ENCODE assay signal across 27 cellular contexts in the genomic region with DNA sequence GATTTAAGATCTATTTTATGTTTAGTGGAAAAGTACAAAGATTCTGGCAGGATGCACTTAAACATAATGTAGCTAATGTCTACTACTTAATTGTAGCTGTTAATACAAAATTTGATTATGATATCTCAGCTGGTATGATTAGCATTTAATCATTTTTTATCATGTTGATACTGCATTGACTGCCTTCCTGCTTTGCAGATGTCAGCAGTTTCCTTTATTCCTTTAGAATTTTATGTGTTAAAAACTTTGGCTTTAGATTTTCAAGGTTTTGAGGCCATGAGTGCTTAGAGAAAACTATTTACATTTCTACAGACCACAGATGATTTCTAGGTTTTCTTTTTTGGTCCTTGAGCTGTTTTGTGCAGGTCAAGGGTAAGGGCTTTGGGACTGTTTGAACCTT.
"Had no signal": no experiment of that assay in that cellular context is flagged by ENCODE, and none has a peak within 500 bp of the region (broad histone marks: within the 10 kb centered on the region; RNA-seq: fewer than 3 reads in every experiment).

No MANE protein-coding gene starts in this region.

- H3K27ac ChIP-seq: stomach, suprapubic skin, testis, thoracic aorta, thyroid gland, tibial artery, tibial nerve, transverse colon, upper lobe of left lung, upper lobe of right lung, uterus, vagina had no signal

- H3K27me3 ChIP-seq: stomach, suprapubic skin, testis, thyroid gland, tibial artery, tibial nerve, transverse colon, upper lobe of left lung, upper lobe of right lung, uterus, vagina had no signal

- DNase-seq: stimulated activated CD4-positive, alpha-beta T cell treated with anti-CD3 and anti-CD28 coated beads, Interleukin-2, amount 100 ng/mL, for 48 hours; stimulated activated CD4-positive, alpha-beta T cell treated with anti-CD3 and anti-CD28 coated beads, Interleukin-4, amount 100 ng/mL, for 1 hour; stimulated activated CD4-positive, alpha-beta T cell treated with anti-CD3 and anti-CD28 coated beads, Interleukin-4, amount 100 ng/mL, for 24 hours; stimulated activated CD4-positive, alpha-beta T cell treated with anti-CD3 and anti-CD28 coated beads, Interleukin-4, amount 100 ng/mL, for 4 hours; stimulated activated CD8-positive, alpha-beta memory T cell treated with anti-CD3 and anti-CD28 coated beads, Interleukin-4, amount 100 ng/mL, for 48 hours; stimulated activated naive B cell treated with anti-CD40 and anti-IgM and Interleukin-4, amounts not matched to agents 10 μg/mL and 1 μg/mL and 100 μg/mL, for 72 hours; stimulated activated naive CD4-positive, alpha-beta T cell; stimulated activated naive CD4-positive, alpha-beta T cell treated with Interleukin-2 at 50 U/mL for 16 hours; stimulated activated naive CD8-positive, alpha-beta T cell treated with anti-CD3 and anti-CD28 coated beads, Interleukin-15, amount 100 ng/mL, for 72 hours; stimulated activated naive CD8-positive, alpha-beta T cell treated with anti-CD3 and anti-CD28 coated beads, Interleukin-15, Interleukin-2, amounts not matched to agents 100 U/mL and 50 U/mL, for 24 hours; stomach; substantia nigra; testis; thyroid gland; tibial artery; transverse colon; trophoblast cell; upper lobe of left lung; upper lobe of right lung; uterus had no signal

- FAIRE-seq: urothelium cell line had no signal

- H3K4me3 ChIP-seq: stomach, suprapubic skin, testis, thoracic aorta, thyroid gland, tibial artery, tibial nerve, transverse colon, upper lobe of left lung, upper lobe of right lung, uterus, vagina had no signal

- H3K4me1 ChIP-seq: stomach, suprapubic skin, testis, thyroid gland, tibial artery, tibial nerve, transverse colon, upper lobe of left lung, upper lobe of right lung, uterus, vagina had no signal

- H3K36me3 ChIP-seq: stomach, suprapubic skin, thoracic aorta, thyroid gland, tibial artery, tibial nerve, transverse colon, upper lobe of left lung, upper lobe of right lung, uterus, vagina had no signal

- ATAC-seq: stimulated activated effector memory CD8-positive, alpha-beta T cell treated with anti-CD3 and anti-CD28 coated beads, Interleukin-12 subunit alpha, Interleukin-12 subunit beta, amount 100 ng/mL, for 72 hours; stimulated activated memory B cell treated with anti-CD40 and anti-IgM and Interleukin-4, amounts not matched to agents 10 μg/mL and 1 μg/mL and 100 μg/mL, for 72 hours; stimulated activated naive B cell treated with anti-CD40 and anti-IgM and Interleukin-4, amounts not matched to agents 10 μg/mL and 1 μg/mL and 100 μg/mL, for 72 hours; stimulated activated naive CD8-positive, alpha-beta T cell treated with anti-CD3 and anti-CD28 coated beads, Interleukin-15, amount 100 ng/mL, for 72 hours; stimulated activated naive CD8-positive, alpha-beta T cell treated with anti-CD3 and anti-CD28 coated beads, Interleukin-15, Interleukin-2, amounts not matched to agents 100 U/mL and 50 U/mL, for 24 hours; upper lobe of right lung had no signal

- H3K9me3 ChIP-seq: suprapubic skin, testis, thyroid gland, transverse colon, upper lobe of left lung, upper lobe of right lung, uterus, vagina had no signal
